21 cellular contexts compared by ENCODE assay signal in the genomic region with DNA sequence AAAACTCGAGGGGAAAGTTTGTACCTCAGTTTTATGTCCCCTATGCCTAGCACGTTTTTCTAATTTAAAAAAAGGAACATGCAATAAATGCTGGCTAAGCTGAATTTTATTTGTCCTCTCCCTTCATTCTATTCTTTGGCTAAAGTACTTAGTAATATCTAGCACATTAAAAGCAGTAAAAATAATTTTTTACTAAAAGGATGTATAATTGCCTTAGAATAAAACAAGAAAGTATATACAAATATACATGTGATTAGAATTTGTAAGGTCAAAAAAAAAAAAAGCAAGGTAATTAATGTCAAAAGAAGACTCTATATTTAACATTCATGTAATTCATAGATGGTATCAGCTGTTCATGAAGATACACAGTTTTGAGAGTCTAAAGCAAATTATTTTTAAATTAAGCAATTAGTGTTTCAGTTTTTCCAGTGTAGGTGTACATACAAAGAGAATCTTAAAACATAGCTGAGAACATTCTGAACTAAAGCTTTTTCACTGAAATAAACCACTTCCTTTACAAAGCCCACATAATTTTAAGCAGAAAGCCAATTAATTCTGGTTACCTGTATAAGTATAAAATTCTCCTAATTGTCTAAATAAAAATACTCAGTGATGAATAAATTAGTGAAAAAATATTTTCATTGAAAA. TPM values are rescaled to one million over a fixed set of nuclear protein-coding genes. Genes with fewer than 3 reads are reported as not detected.
DNase-seq lines count a peak whose midpoint lies in the region; ATAC-seq, FAIRE-seq and TF ChIP-seq lines count a peak whose summit lies in the region.
"Had no signal": no experiment of that assay in that cellular context is flagged by ENCODE, and none has a peak within 500 bp of the region (broad histone marks: within the 10 kb centered on the region; RNA-seq: fewer than 3 reads in every experiment).

No MANE protein-coding gene starts in this region.

- H3K4me3 ChIP-seq in Loucy (ENCODE audit: low read length, poor library complexity, severe bottlenecking) (peak overlapping the region; percentile 32), K562 (no peak overlapping the region)
- H3K4me3 ChIP-seq: gastroesophageal sphincter, ovary, sigmoid colon, vagina had no signal

- POLR2A ChIA-PET in K562 (lab: Yijun Ruan, JAX) = interaction anchor here (0.9 to 1.5 kb wide), 5 partner anchors 9 to 29 kb away, joined by 3 to 6 read pairs (median 3); no protein-coding TSS in a partner anchor

- H3K4me3 Mint-ChIP-seq in stimulated activated naive CD8-positive, alpha-beta T cell treated with anti-CD3 and anti-CD28 coated beads, Interleukin-15, Interleukin-2, amounts not matched to agents 100 ng/mL and 50 ng/mL, for 24 hours = no peak overlapping the region

- H3K4me1 Mint-ChIP-seq in stimulated activated naive CD8-positive, alpha-beta T cell treated with anti-CD3 and anti-CD28 coated beads, Interleukin-15, Interleukin-2, amounts not matched to agents 100 ng/mL and 50 ng/mL, for 24 hours (ENCODE audit: low read depth) = peaks cover 76% of the 10 kb centered on the region

- TF ChIP-seq POLR2A in K562 (conservative IDR thresholded peaks at IDR 0.05) = no peak

- H3K9ac ChIP-seq in Loucy (ENCODE audit: low read depth, low read length, poor library complexity, severe bottlenecking) = peak overlapping the region; percentile 3
- no peak overlapping the region for H3K9ac ChIP-seq in K562 (ENCODE audit: insufficient read depth in 1 of 2, low read depth in 2 of 2, low read length in 2 of 2)

- CTCF ChIA-PET in K562 (lab: Yijun Ruan, JAX; ENCODE audit: low intra/inter-chr PET ratio) = no interaction called here

- DNase-seq in stimulated activated naive CD8-positive, alpha-beta T cell treated with anti-CD3 and anti-CD28 coated beads, Interleukin-15, Interleukin-2, amounts not matched to agents 100 U/mL and 50 U/mL, for 24 hours = no peak
- DNase-seq in K562 (ENCODE audit: extremely low read depth in 1 of 4, low spot score in 3 of 4) = no peak
- no peak for DNase-seq in cardiac septum (ENCODE audit: low spot score)
- DNase-seq in NCI-H2107 treated with DMSO at 0.1 percent for 48 hours (lab: John Stamatoyannopoulos, UW; ENCODE audit: unreplicated experiment) = no peak
- DNase-seq: activated naive CD4-positive, alpha-beta T cell treated with Interleukin-2 at 50 U/mL for 16 hours; erythroblast; GOT3; left ventricle myocardium superior; NCI-H146; NCI-H345; ovary; sigmoid colon; stimulated activated CD4-positive, alpha-beta T cell treated with anti-CD3 and anti-CD28 coated beads, Interleukin-1b, Interleukin-23, amount 100 ng/mL, for 48 hours; WERI-Rb-1 had no signal

- H3K9me2 ChIP-seq in Loucy (replicated peaks; ENCODE audit: low read depth, low read length) = no peaks in the 10 kb centered on the region

- H3F3A ChIP-seq in Loucy (ENCODE audit: low read depth) = 0 out of 2 replicates have a peak, but pooled peaks cover under 1% of the 10 kb centered on the region

- H3K9me3 ChIP-seq in Loucy (ENCODE audit: insufficient read depth, low read depth, low read length) (no peaks in the 10 kb centered on the region), K562 (replicated peaks; ENCODE audit: control insufficient read depth, insufficient read depth, low read depth, low read length) (no peaks in the 10 kb centered on the region)
- H3K9me3 ChIP-seq: gastroesophageal sphincter, ovary, sigmoid colon, vagina had no signal

- in situ Hi-C loops in K562 (cut with MboI) = no loop called here

- ATAC-seq in stimulated activated naive CD8-positive, alpha-beta T cell treated with anti-CD3 and anti-CD28 coated beads, Interleukin-15, Interleukin-2, amounts not matched to agents 100 U/mL and 50 U/mL, for 24 hours = no peak
- ATAC-seq in K562 (no peak), HG03280 (IDR thresholded peaks at IDR 0.05; ENCODE audit: unreplicated experiment) (no peak), HG02678 (IDR thresholded peaks at IDR 0.05; ENCODE audit: unreplicated experiment) (no peak)
- ATAC-seq: gastroesophageal sphincter, left ventricle myocardium superior, Right ventricle myocardium inferior had no signal

- H3K9me3 Mint-ChIP-seq in stimulated activated naive CD8-positive, alpha-beta T cell treated with anti-CD3 and anti-CD28 coated beads, Interleukin-15, Interleukin-2, amounts not matched to agents 100 ng/mL and 50 ng/mL, for 24 hours = no peaks in the 10 kb centered on the region

- TF ChIP-seq RAD21 in K562 (CRISPR knock-in tag; conservative IDR thresholded peaks at IDR 0.05 in 1 of 2, IDR thresholded peaks at IDR 0.05 in 1 of 2) = no peak

- intact Hi-C loops in K562 (cut with micrococcal nuclease) (no loop called here), cardiac septum (cut with DNase I) (no loop called here)

- H3K79me2 ChIP-seq in Loucy (ENCODE audit: insufficient read depth, low read length) (peaks cover 59% of the 10 kb centered on the region), K562 (ENCODE audit: control insufficient read depth, insufficient read depth, low read length) (peaks cover 88% of the 10 kb centered on the region)

- TF ChIP-seq CTCF in Loucy (conservative IDR thresholded peaks at IDR 0.05; ENCODE audit: low read length) (no peak), K562 (IDR thresholded peaks at IDR 0.05 in 2 of 3, conservative IDR thresholded peaks at IDR 0.05 in 1 of 3; ENCODE audit: insufficient read depth in 2 of 3, low read depth in 1 of 3, low read length in 3 of 3) (no peak)

- H3K36me3 Mint-ChIP-seq in stimulated activated naive CD8-positive, alpha-beta T cell treated with anti-CD3 and anti-CD28 coated beads, Interleukin-15, Interleukin-2, amounts not matched to agents 100 ng/mL and 50 ng/mL, for 24 hours (ENCODE audit: low read depth) = peaks cover 17% of the 10 kb centered on the region

- H3K27me3 ChIP-seq in Loucy (ENCODE audit: insufficient read depth, low read length, poor library complexity, severe bottlenecking) (no peaks in the 10 kb centered on the region), K562 (ENCODE audit: control insufficient read depth in 2 of 2, insufficient read depth in 2 of 2, low read length in 2 of 2) (no peaks in the 10 kb centered on the region)
- H3K27me3 ChIP-seq: gastroesophageal sphincter, sigmoid colon, vagina had no signal

- H3K4me2 ChIP-seq in Loucy (ENCODE audit: low read depth, low read length, poor library complexity, severe bottlenecking) (peak overlapping the region; percentile 48), K562 (ENCODE audit: insufficient read depth, low read length) (no peak overlapping the region)

- no TSS peak for BruUV-seq in K562 (replicated peaks; lab: Mats Ljungman, UMichigan)

- WGBS in K562 (ENCODE audit: insufficient coverage, low coverage, missing lambda C conversion rate) = 86% methylated on average over 2 of the region's 2 CpGs

- H3K27ac ChIP-seq in K562 (ENCODE audit: extremely low read depth, low read depth, low read length) = no peak overlapping the region
- H3K27ac ChIP-seq: gastroesophageal sphincter, ovary, sigmoid colon, vagina, WERI-Rb-1 had no signal

- H3K27ac Mint-ChIP-seq in stimulated activated naive CD8-positive, alpha-beta T cell treated with anti-CD3 and anti-CD28 coated beads, Interleukin-15, Interleukin-2, amounts not matched to agents 100 ng/mL and 50 ng/mL, for 24 hours = peak overlapping the region; percentile 4

- H2AFZ ChIP-seq in Loucy (ENCODE audit: low read length) (no peak overlapping the region), K562 (ENCODE audit: low read depth, low read length) (no peak overlapping the region)

- FAIRE-seq in K562 (lab: Jason Lieb, UNC) = no peak

- no peaks in the 10 kb centered on the region for H3K27me3 Mint-ChIP-seq in stimulated activated naive CD8-positive, alpha-beta T cell treated with anti-CD3 and anti-CD28 coated beads, Interleukin-15, Interleukin-2, amounts not matched to agents 100 ng/mL and 50 ng/mL, for 24 hours

- H4K20me1 ChIP-seq in Loucy (ENCODE audit: insufficient read depth, low read length, poor library complexity, severe bottlenecking) (peaks cover 10% of the 10 kb centered on the region), K562 (replicated peaks; ENCODE audit: control insufficient read depth, insufficient read depth, low read length) (no peaks in the 10 kb centered on the region)

- H3K36me3 ChIP-seq in Loucy (ENCODE audit: insufficient read depth, low read length) (no peaks in the 10 kb centered on the region; the same call in 1 of the 2 replicates), K562 (ENCODE audit: control insufficient read depth, insufficient read depth, low read length) (peaks cover 30% of the 10 kb centered on the region; the same call in 2 of the 3 replicates)
- H3K36me3 ChIP-seq: gastroesophageal sphincter, ovary, sigmoid colon, vagina, WERI-Rb-1 had no signal

- no peak for TF ChIP-seq EP300 in K562 (IDR thresholded peaks at IDR 0.05; ENCODE audit: low read length)

- H3K4me1 ChIP-seq in Loucy (ENCODE audit: insufficient read depth, low read length, poor library complexity, severe bottlenecking) (peaks cover 35% of the 10 kb centered on the region), K562 (replicated peaks in 1 of 2; ENCODE audit: control insufficient read depth in 2 of 2, insufficient read depth in 2 of 2, low read length in 2 of 2) (no peaks in the 10 kb centered on the region)
- H3K4me1 ChIP-seq: gastroesophageal sphincter, sigmoid colon, vagina had no signal

- no peaks in the 10 kb centered on the region for H3K9me1 ChIP-seq in K562 (ENCODE audit: control insufficient read depth, insufficient read depth, low read length)

TF ChIP-seq in K562, 482 proteins besides CTCF, POLR2A, EP300 and RAD21 (continues in another document):
- TF ChIP-seq MAFG (tag; conservative IDR thresholded peaks at IDR 0.05) = peak; percentile 31
- no peak for TF ChIP-seq ZKSCAN8 (CRISPR knock-in tag; IDR thresholded peaks at IDR 0.05)

RNA-seq across cellular contexts. Expression of gene HBS1L, which starts 32.4 kb away (rescaled TPM):
- 82.7 and 242 TPM in 2 replicates for total RNA-seq in K562 (2011; cell fraction: chromatin; rRNA removed; ENCODE audit: low replicate concordance)
- total RNA-seq in K562 (2011; cell fraction: nucleolus; rRNA removed) = 27.5 and 35.5 TPM in 2 replicates
- total RNA-seq in K562 (2011; cell fraction: nucleoplasm; rRNA removed) = 68.2 and 121 TPM in 2 replicates
- total RNA-seq in K562 (2014; rRNA removed) = 133 and 145 TPM in 2 replicates
- total RNA-seq in K562 (2014; rRNA removed; fragmentation: Illumina TruSeq; extraction: Trizol) = 184 and 207 TPM in 2 replicates
- total RNA-seq in K562 (2015; rRNA removed; fragmentation: Illumina TruSeq; extraction: Trizol) = 161 and 170 TPM in 2 replicates
- 128 and 140 TPM in 2 replicates for total RNA-seq in K562 (2021)
- 131 and 175 TPM in 2 replicates for polyA plus RNA-seq in K562 (2011; rRNA removed)
- 34.0 and 60.3 TPM in 2 replicates for polyA plus RNA-seq in K562 (2011; cell fraction: cytosol; rRNA removed)
- polyA plus RNA-seq in K562 (2011; cell fraction: nucleus; rRNA removed) = 57.7 and 92.5 TPM in 2 replicates
- 75.8 and 104 TPM in 2 replicates for polyA plus RNA-seq in K562 (2012)
- polyA plus RNA-seq in K562 (2014; fragmentation: Illumina TruSeq; extraction: Trizol) = 117 and 121 TPM in 2 replicates
- 100 to 1,000 TPM; 101 to 199 TPM for polyA plus RNA-seq in K562 (2014; fragmentation: Nextera tagmentation; extraction: Ambion mirVana)
- 115 and 120 TPM in 2 replicates for polyA plus RNA-seq in K562 (2014; rRNA removed)
- polyA minus RNA-seq in K562 (2011; rRNA and poly(A)+ RNA removed) = 345 and 377 TPM in 2 replicates
- polyA minus RNA-seq in K562 (2011; cell fraction: cytosol; rRNA and poly(A)+ RNA removed) = 82.5 and 96.0 TPM in 2 replicates
- 84.1 and 152 TPM in 2 replicates for polyA minus RNA-seq in K562 (2011; cell fraction: nucleus; rRNA and poly(A)+ RNA removed)
- total RNA-seq in cardiac septum = 85.0 TPM
